10 cellular contexts compared by ENCODE assay signal in the genomic region with DNA sequence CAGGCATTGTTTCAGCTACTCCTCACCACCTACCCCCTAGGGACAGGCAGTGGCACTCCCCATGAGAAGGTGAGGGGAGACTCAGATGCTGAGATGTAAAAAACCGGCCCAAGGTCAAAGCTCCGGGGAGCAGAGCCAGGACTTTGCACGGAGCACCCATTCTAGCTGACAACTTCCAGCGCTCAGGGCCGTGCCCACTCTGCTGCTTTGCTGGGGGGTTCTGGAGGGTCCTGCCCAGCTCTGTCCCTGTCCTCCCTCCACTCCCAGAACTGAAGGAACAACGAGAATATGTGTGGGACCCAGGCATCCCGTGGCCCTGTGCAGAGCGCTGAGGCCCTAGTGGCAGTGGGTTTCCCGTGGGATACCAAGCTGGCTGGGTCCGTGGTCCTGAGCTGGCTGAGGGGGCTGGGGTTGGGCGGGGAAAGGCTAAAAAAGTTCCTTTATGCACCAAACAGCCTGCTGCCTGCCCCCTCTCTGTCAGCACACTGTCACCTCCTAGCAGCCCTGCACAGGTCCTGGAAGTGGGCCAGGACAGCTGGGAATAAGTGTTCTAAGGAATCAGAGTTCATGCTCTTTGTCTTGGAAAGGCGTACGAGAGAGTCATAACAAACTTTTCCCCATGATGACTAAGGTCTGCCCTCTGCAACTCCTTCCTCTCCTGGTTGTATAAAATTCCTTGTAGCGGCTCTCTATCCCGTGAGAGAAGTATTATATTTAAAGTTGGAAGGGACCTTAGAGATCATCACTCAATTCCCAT. TPM values are rescaled to one million over a fixed set of nuclear protein-coding genes. Genes with fewer than 3 reads are reported as not detected.
DNase-seq lines count a peak whose midpoint lies in the region; ATAC-seq, FAIRE-seq and TF ChIP-seq lines count a peak whose summit lies in the region.
"Had no signal": no experiment of that assay in that cellular context is flagged by ENCODE, and none has a peak within 500 bp of the region (broad histone marks: within the 10 kb centered on the region; RNA-seq: fewer than 3 reads in every experiment).

No MANE protein-coding gene starts in this region.

- intact Hi-C loops in body of pancreas (cut with DNase I) (no loop called here), kidney (cut with DNase I) (no loop called here), stomach (cut with DNase I; ENCODE audit: low total_unique reads) (no loop called here)

- H3K27me3 ChIP-seq in body of pancreas (no peaks in the 10 kb centered on the region), stomach (no peaks in the 10 kb centered on the region)

- H3K36me3 ChIP-seq in body of pancreas (replicated peaks in 1 of 2; ENCODE audit: insufficient read depth in 1 of 2, low read depth in 2 of 2): no peaks in the 10 kb centered on the region
- H3K36me3 ChIP-seq in kidney (ENCODE audit: control insufficient read depth in 1 of 2, insufficient read depth in 2 of 2, low read length in 2 of 2): no peaks in the 10 kb centered on the region
- H3K36me3 ChIP-seq in stomach: no peaks in the 10 kb centered on the region

- DNase-seq in HT-29 (ENCODE audit: low spot score) (peak; percentile 16), body of pancreas (peak; percentile 32 to 67 (median 62)), kidney (peak; percentile 75), stomach (peak; percentile 53), GM19240 (ENCODE audit: insufficient read length, low spot score) (no peak), NCI-H2196 treated with DMSO at 0.1 percent for 48 hours (lab: John Stamatoyannopoulos, UW; ENCODE audit: unreplicated experiment) (no peak)
- DNase-seq in activated CD4-positive, alpha-beta T cell treated with anti-CD3 and anti-CD28 coated beads, Interleukin-2, amount 50 U/mL, for 4 hours: no peak
- DNase-seq: NCI-H226, T-helper 9 cell had no signal

- ATAC-seq in body of pancreas (peak; percentile 24), GM21723 (IDR thresholded peaks at IDR 0.05; ENCODE audit: unreplicated experiment) (no peak)

- 44 to 45% methylated on average over 5 to 15 of the region's 15 CpGs for WGBS in body of pancreas, 2 donors
- WGBS in stomach, 5 donors: 54 to 60% (median 58%) methylated on average over 15 of the region's 15 CpGs

- H3K9ac ChIP-seq in kidney (ENCODE audit: low read length in 2 of 2): no peak overlapping the region

- no peaks in the 10 kb centered on the region for H3K4me1 ChIP-seq in body of pancreas
- H3K4me1 ChIP-seq in kidney (ENCODE audit: control insufficient read depth in 1 of 2, insufficient read depth in 1 of 2, low read depth in 1 of 2, low read length in 2 of 2): peaks cover 6 to 12% of the 10 kb centered on the region in 2 donors
- peaks cover 0 to 19% (median 10%) of the 10 kb centered on the region in 4 donors for H3K4me1 ChIP-seq in stomach

- H3K9me3 ChIP-seq in body of pancreas: no peaks in the 10 kb centered on the region
- H3K9me3 ChIP-seq in kidney (ENCODE audit: control insufficient read depth in 1 of 2, low read length in 2 of 2): no peaks in the 10 kb centered on the region
- no peaks in the 10 kb centered on the region for H3K9me3 ChIP-seq in stomach

- no peak for FAIRE-seq in kidney (lab: Jason Lieb, UNC)

- H3K27ac ChIP-seq in body of pancreas: no peak overlapping the region
- no peak overlapping the region for H3K27ac ChIP-seq in kidney (ENCODE audit: low read depth in 2 of 2, low read length in 2 of 2)
- peak overlapping the region in 1 of 5 donors; percentile 26 for H3K27ac ChIP-seq in stomach

- no peak overlapping the region for H3K4me3 ChIP-seq in body of pancreas
- no peak overlapping the region for H3K4me3 ChIP-seq in kidney (ENCODE audit: low read length in 2 of 2)
- H3K4me3 ChIP-seq in stomach: no peak overlapping the region

- TF ChIP-seq EP300 in stomach (IDR thresholded peaks at IDR 0.05): no peak

- TF ChIP-seq CTCF in body of pancreas (IDR thresholded peaks at IDR 0.05): no peak
- no peak for TF ChIP-seq CTCF in kidney (IDR thresholded peaks at IDR 0.05; ENCODE audit: borderline replicate concordance, extremely low read depth, insufficient read depth)
- no peak for TF ChIP-seq CTCF in stomach (IDR thresholded peaks at IDR 0.05)

- TF ChIP-seq POLR2A in body of pancreas (IDR thresholded peaks at IDR 0.05) (no peak), stomach (IDR thresholded peaks at IDR 0.05) (no peak)

RNA-seq across cellular contexts. Expression of gene MS4A10, which starts 1.9 kb away (rescaled TPM):
- not detected in 2 replicates for total RNA-seq in HT-29 (2014; rRNA removed; shearing (Covaris generic))
- total RNA-seq in body of pancreas (not detected), kidney (not detected), stomach (under 1 TPM in 1 of 5 donors, not detected in 4; 0.18 TPM)
- polyA plus RNA-seq in kidney (ENCODE audit: insufficient read depth, low read depth, low replicate concordance) (1.1 TPM), stomach (not detected)

RNA-seq across cellular contexts. Expression of gene MS4A15, which starts 30.3 kb away (rescaled TPM):
- not detected in 2 replicates for total RNA-seq in HT-29 (2014; rRNA removed; shearing (Covaris generic))
- not detected for total RNA-seq in body of pancreas
- total RNA-seq in kidney: not detected
- polyA plus RNA-seq in kidney (ENCODE audit: insufficient read depth, low read depth, low replicate concordance): not detected
- not detected for total RNA-seq in stomach
- polyA plus RNA-seq in stomach: not detected

RNA-seq across cellular contexts. Expression of gene CCDC86, which starts 54.9 kb away (rescaled TPM):
- total RNA-seq in HT-29 (2014; rRNA removed; shearing (Covaris generic)): 56.4 and 60.6 TPM in 2 replicates
- 10 to 100 TPM; 14.8 to 26.4 TPM for total RNA-seq in body of pancreas
- total RNA-seq in kidney: 18.9 TPM
- 15.9 TPM for polyA plus RNA-seq in kidney (ENCODE audit: insufficient read depth, low read depth, low replicate concordance)
- 10 to 100 TPM in 3 of 5 donors, 1 to 10 TPM in 2; 7.0 to 37.9 (median 12.9) TPM for total RNA-seq in stomach
- 10 to 100 TPM; 15.2 to 18.6 (median 17.1) TPM for polyA plus RNA-seq in stomach

Comparison
In these comparisons a context has a peak if more than half of its experiments do, and no peak if none do; other contexts are left out.
1. DNase-seq: peak in HT-29 (single experiment), body of pancreas (4 of 4), kidney (single experiment) and stomach (single experiment); none in GM19240 (single experiment), NCI-H2196 treated with DMSO at 0.1 percent for 48 hours (single experiment) and activated CD4-positive, alpha-beta T cell treated with anti-CD3 and anti-CD28 coated beads, Interleukin-2, amount 50 U/mL, for 4 hours (0 of 2).